ENCODE assay signal across 12 cellular contexts in the genomic region with DNA sequence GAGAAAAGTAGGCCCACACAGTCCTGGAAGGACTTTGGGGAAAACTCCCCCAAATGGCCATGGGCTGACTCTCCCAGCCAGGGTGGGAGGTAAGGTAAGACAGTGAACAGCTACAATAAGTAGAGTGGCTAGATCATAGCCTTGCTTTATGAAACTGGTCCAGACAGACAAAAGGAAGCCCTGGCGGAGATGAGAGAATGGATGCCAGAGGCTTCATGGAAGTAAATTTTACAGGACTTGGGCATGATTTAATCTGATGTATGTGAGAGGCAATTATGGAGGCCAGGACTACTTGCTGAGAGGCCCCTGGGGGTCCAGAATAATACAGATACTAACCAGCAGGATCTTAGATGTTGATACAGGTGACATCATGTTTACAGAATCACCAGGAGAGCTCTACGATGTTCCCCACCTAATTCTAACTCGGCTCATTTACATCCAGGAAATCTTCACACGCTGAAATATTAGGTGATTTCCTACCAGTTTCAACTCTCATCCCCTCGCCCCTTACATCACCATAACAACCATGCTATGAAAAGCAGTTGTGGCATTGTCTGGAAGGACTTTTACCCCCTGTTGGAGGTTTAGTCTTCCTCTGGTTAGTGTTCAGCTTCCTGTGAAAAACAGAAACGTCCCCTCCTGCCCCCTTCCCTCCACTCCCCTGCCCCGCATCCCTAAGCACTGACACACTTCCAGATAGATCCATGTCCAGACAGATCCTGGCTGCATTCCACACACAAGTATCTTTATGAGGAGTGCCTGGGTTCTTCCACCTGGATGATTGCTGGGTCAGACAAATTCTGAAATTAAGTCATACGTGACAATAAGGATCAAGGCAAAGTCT. TPM values are rescaled to one million over a fixed set of nuclear protein-coding genes. Genes with fewer than 3 reads are reported as not detected.
DNase-seq lines count a peak whose midpoint lies in the region; ATAC-seq and TF ChIP-seq lines count a peak whose summit lies in the region.
"Had no signal": no experiment of that assay in that cellular context is flagged by ENCODE, and none has a peak within 500 bp of the region (broad histone marks: within the 10 kb centered on the region; RNA-seq: fewer than 3 reads in every experiment).

No MANE protein-coding gene starts in this region.

- no peak for TF ChIP-seq CTCF in endodermal cell (conservative IDR thresholded peaks at IDR 0.05)

- WGBS in endodermal cell (ENCODE audit: insufficient coverage in 1 of 2, insufficient read length in 1 of 2), 2 experiments: 46 to 52% methylated on average over 6 to 8 of the region's 8 CpGs

- no peaks in the 10 kb centered on the region for H3K27me3 ChIP-seq in CD4-positive, alpha-beta memory T cell (ENCODE audit: insufficient read depth, low read length)
- no peaks in the 10 kb centered on the region for H3K27me3 ChIP-seq in endodermal cell (ENCODE audit: control insufficient read depth, insufficient read depth, low read length, poor library complexity, severe bottlenecking)

- H3K4me1 Mint-ChIP-seq in CD4-positive, alpha-beta memory T cell: peaks cover 7 to 34% (median 18%) of the 10 kb centered on the region in 4 donors
- H3K4me1 Mint-ChIP-seq in endodermal cell: peaks cover 33% of the 10 kb centered on the region
- H3K4me1 Mint-ChIP-seq: central memory CD8-positive, alpha-beta T cell had no signal

- H3K9me3 ChIP-seq in CD4-positive, alpha-beta memory T cell (ENCODE audit: control insufficient read depth in 1 of 2, low read length in 2 of 2): no peaks in the 10 kb centered on the region
- no peaks in the 10 kb centered on the region for H3K9me3 ChIP-seq in endodermal cell (ENCODE audit: control insufficient read depth, low read length)

- H3K9me3 Mint-ChIP-seq in CD4-positive, alpha-beta memory T cell: peaks cover 0 to 2% (median 0%) of the 10 kb centered on the region in 8 donors
- no peaks in the 10 kb centered on the region for H3K9me3 Mint-ChIP-seq in endodermal cell
- H3K9me3 Mint-ChIP-seq: central memory CD8-positive, alpha-beta T cell had no signal

- CTCF ChIA-PET in CD4-positive, alpha-beta memory T cell (lab: Charles Lee; ENCODE audit: partially characterized antibody): interaction anchor here (1.4 to 2.6 kb wide), 3 partner anchors 8 to 228 kb away, joined by 3 to 22 read pairs (median 6); a partner anchor contains a TSS

- H3K4me1 ChIP-seq in CD4-positive, alpha-beta memory T cell (ENCODE audit: insufficient read depth, low read length): peaks cover 7% of the 10 kb centered on the region
- peaks cover 8% of the 10 kb centered on the region for H3K4me1 ChIP-seq in endodermal cell (ENCODE audit: control insufficient read depth, insufficient read depth, low read length)

- no peak overlapping the region for H3K4me3 ChIP-seq in CD4-positive, alpha-beta memory T cell (ENCODE audit: low read length in 2 of 2)
- H3K4me3 ChIP-seq in endodermal cell (ENCODE audit: low read length): no peak overlapping the region

- H3K27ac ChIP-seq in CD4-positive, alpha-beta memory T cell (ENCODE audit: low read depth, low read length): no peak overlapping the region
- no peak overlapping the region for H3K27ac ChIP-seq in endodermal cell (ENCODE audit: low read depth, low read length)
- H3K27ac ChIP-seq: VCaP had no signal

- peak in 1 of 5 donors; percentile 72 for DNase-seq in CD4-positive, alpha-beta memory T cell
- peak; percentile 49 for DNase-seq in NCI-H1436 treated with DMSO at 0.1 percent for 48 hours (lab: John Stamatoyannopoulos, UW)
- DNase-seq in endodermal cell: no peak
- no peak for DNase-seq in activated naive CD4-positive, alpha-beta T cell treated with anti-CD3 and anti-CD28 coated beads, Interleukin-2, amount 50 U/mL, for 16 hours
- no peak for DNase-seq in cerebellar cortex (ENCODE audit: low spot score)
- DNase-seq: Calu3, NCI-H1048 had no signal

- intact Hi-C loops in CD4-positive, alpha-beta memory T cell (cut with micrococcal nuclease): no loop called here

- H3K36me3 Mint-ChIP-seq in CD4-positive, alpha-beta memory T cell: no peaks in the 10 kb centered on the region
- H3K36me3 Mint-ChIP-seq in endodermal cell (ENCODE audit: low read depth): no peaks in the 10 kb centered on the region

- H3K4me3 Mint-ChIP-seq in CD4-positive, alpha-beta memory T cell: peak overlapping the region in 1 of 8 donors; percentile 1
- no peak overlapping the region for H3K4me3 Mint-ChIP-seq in endodermal cell
- H3K4me3 Mint-ChIP-seq: central memory CD8-positive, alpha-beta T cell had no signal

- ATAC-seq in GM18870 (IDR thresholded peaks at IDR 0.05; ENCODE audit: unreplicated experiment) (peak; percentile 63), GM21390 (IDR thresholded peaks at IDR 0.05; ENCODE audit: unreplicated experiment) (no peak), GM21529 (IDR thresholded peaks at IDR 0.05; ENCODE audit: unreplicated experiment) (no peak)

- H3K27me3 Mint-ChIP-seq in CD4-positive, alpha-beta memory T cell: no peaks in the 10 kb centered on the region
- peaks cover 3% of the 10 kb centered on the region for H3K27me3 Mint-ChIP-seq in endodermal cell (ENCODE audit: insufficient read depth)
- H3K27me3 Mint-ChIP-seq: central memory CD8-positive, alpha-beta T cell had no signal

- H3K27ac Mint-ChIP-seq in CD4-positive, alpha-beta memory T cell: peak overlapping the region in 5 of 7 donors; percentile 7 to 74 (median 43)
- H3K27ac Mint-ChIP-seq in endodermal cell: peak overlapping the region; percentile 31

- POLR2A ChIA-PET in CD4-positive, alpha-beta memory T cell (lab: Charles Lee; ENCODE audit: partially characterized antibody): interaction anchor here (1.2 to 2.2 kb wide), 3 partner anchors 22 to 85 kb away, joined by 3 to 9 read pairs (median 6); a partner anchor contains a TSS

- no peak overlapping the region for H3K9ac ChIP-seq in endodermal cell (ENCODE audit: extremely low read depth, low read length, poor library complexity, severe bottlenecking)

- no peaks in the 10 kb centered on the region for H3K36me3 ChIP-seq in CD4-positive, alpha-beta memory T cell (ENCODE audit: insufficient read depth, low read length)
- no peaks in the 10 kb centered on the region for H3K36me3 ChIP-seq in endodermal cell (ENCODE audit: control insufficient read depth, insufficient read depth, low read length)

RNA-seq across cellular contexts. Expression of a gene that starts 39.5 kb away (rescaled TPM):
- 1 to 10 TPM; 6.1 to 6.8 TPM for total RNA-seq in CD4-positive, alpha-beta memory T cell
- polyA plus RNA-seq in CD4-positive, alpha-beta memory T cell: 1 to 10 TPM; 1.2 to 1.3 TPM
- total RNA-seq in endodermal cell: 10 to 100 TPM; 24.2 to 28.3 TPM
- polyA plus RNA-seq in endodermal cell (2013, experiment 1 of 2): 3.9 TPM
- polyA plus RNA-seq in endodermal cell (2013, experiment 2 of 2): 3.7 TPM

RNA-seq across cellular contexts. Expression of a gene that starts 49.7 kb away (rescaled TPM):
- total RNA-seq in CD4-positive, alpha-beta memory T cell: 100 to 1,000 TPM; 515 to 534 TPM
- 100 to 1,000 TPM; 199 to 253 TPM for polyA plus RNA-seq in CD4-positive, alpha-beta memory T cell
- total RNA-seq in endodermal cell: 1,000 to 10,000 TPM; 1,047 to 1,509 TPM
- polyA plus RNA-seq in endodermal cell (2013, experiment 1 of 2): 642 TPM
- polyA plus RNA-seq in endodermal cell (2013, experiment 2 of 2): 723 TPM
